Comparison of ENCODE assay signal across 19 cellular contexts in the genomic region with DNA sequence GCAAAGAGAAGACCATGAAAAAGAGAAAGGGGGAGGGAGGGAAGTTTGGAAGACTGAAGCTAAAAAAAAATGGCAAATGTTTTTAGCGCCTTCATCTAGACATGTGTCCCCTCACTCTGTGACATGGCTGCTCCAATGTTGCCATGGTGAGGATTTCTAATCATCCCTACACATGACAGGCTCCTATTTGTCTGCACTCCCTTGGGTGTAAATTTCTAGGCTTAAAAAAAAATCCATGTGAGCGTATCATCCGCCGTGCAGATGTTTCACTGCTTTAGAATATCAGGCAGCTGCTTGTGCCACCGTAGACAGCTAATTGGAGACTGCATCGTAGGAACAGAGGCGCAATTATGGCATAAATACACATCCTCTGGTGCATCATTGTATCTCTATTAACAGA.
DNase-seq lines count a peak whose midpoint lies in the region; ATAC-seq and TF ChIP-seq lines count a peak whose summit lies in the region.
"Had no signal": no experiment of that assay in that cellular context is flagged by ENCODE, and none has a peak within 500 bp of the region (broad histone marks: within the 10 kb centered on the region; RNA-seq: fewer than 3 reads in every experiment).

No MANE protein-coding gene starts in this region.

- H3K4me2 ChIP-seq in neural progenitor cell: no peak overlapping the region
- H3K4me2 ChIP-seq: SK-N-SH had no signal

- H3K9me3 ChIP-seq in neural progenitor cell (ENCODE audit: low read depth): no peaks in the 10 kb centered on the region
- no peaks in the 10 kb centered on the region for H3K9me3 ChIP-seq in aorta (ENCODE audit: control insufficient read depth, low read length)
- H3K9me3 ChIP-seq: Peyer's patch, SK-N-SH had no signal

- ATAC-seq in aorta (ENCODE audit: low FRiP score) (no peak), GM19328 (IDR thresholded peaks at IDR 0.05; ENCODE audit: unreplicated experiment) (no peak)

- peaks cover 5% of the 10 kb centered on the region for H3K9me3 Mint-ChIP-seq in neural progenitor cell

- intact Hi-C loops in aorta (cut with DNase I): no loop called here

- H3K36me3 Mint-ChIP-seq in neural progenitor cell: peaks cover 5% of the 10 kb centered on the region

- peak overlapping the region; percentile 94 for H3K27ac Mint-ChIP-seq in neural progenitor cell
- H3K27ac Mint-ChIP-seq: HFFc6 had no signal

- no peaks in the 10 kb centered on the region for H3K79me2 ChIP-seq in neural progenitor cell (ENCODE audit: low read depth)

- no peak overlapping the region for H2AFZ ChIP-seq in neural progenitor cell (replicated peaks)

- no peak overlapping the region for H3K9ac ChIP-seq in neural progenitor cell
- H3K9ac ChIP-seq: SK-N-SH had no signal

- peak overlapping the region; percentile 70 for H3K4me3 Mint-ChIP-seq in neural progenitor cell
- H3K4me3 Mint-ChIP-seq: HFFc6 had no signal

- peaks cover 92% of the 10 kb centered on the region for H3K4me1 Mint-ChIP-seq in neural progenitor cell

- no peak overlapping the region for H3K4me3 ChIP-seq in neural progenitor cell
- no peak overlapping the region for H3K4me3 ChIP-seq in aorta (ENCODE audit: low read length in 2 of 2)
- H3K4me3 ChIP-seq: Peyer's patch had no signal

- H3K27me3 ChIP-seq in neural progenitor cell: no peaks in the 10 kb centered on the region
- peaks cover 0 to 1% of the 10 kb centered on the region in 2 donors for H3K27me3 ChIP-seq in aorta (ENCODE audit: control insufficient read depth in 1 of 2, insufficient read depth in 2 of 2, low read length in 1 of 2)
- H3K27me3 ChIP-seq: Peyer's patch had no signal

- no peaks in the 10 kb centered on the region for H4K20me1 ChIP-seq in neural progenitor cell (ENCODE audit: low read depth)

- 51 to 53% methylated on average over 7 of the region's 7 CpGs for WGBS in aorta, 2 donors

- no peak for TF ChIP-seq CTCF in neural progenitor cell (IDR thresholded peaks at IDR 0.05)

- no peaks in the 10 kb centered on the region for H3K36me3 ChIP-seq in neural progenitor cell
- H3K36me3 ChIP-seq in aorta (ENCODE audit: control insufficient read depth in 1 of 2, insufficient read depth in 2 of 2, low read length in 1 of 2): no peaks in the 10 kb centered on the region
- H3K36me3 ChIP-seq: Peyer's patch had no signal

- H3K27ac ChIP-seq in neural progenitor cell (no peak overlapping the region), aorta (ENCODE audit: low read depth in 1 of 2, low read length in 2 of 2) (no peak overlapping the region)
- H3K27ac ChIP-seq: C4-2B, Peyer's patch had no signal

- peaks cover 91% of the 10 kb centered on the region for H3K4me1 ChIP-seq in neural progenitor cell
- no peaks in the 10 kb centered on the region for H3K4me1 ChIP-seq in aorta (ENCODE audit: control insufficient read depth in 1 of 2, insufficient read depth in 2 of 2, low read length in 2 of 2)
- H3K4me1 ChIP-seq: Peyer's patch had no signal

- H3F3A ChIP-seq in neural progenitor cell (ENCODE audit: low read depth): peaks cover 36% of the 10 kb centered on the region

- H3K27me3 Mint-ChIP-seq in neural progenitor cell (ENCODE audit: insufficient read depth, low read depth): peaks cover 2% of the 10 kb centered on the region

- peak in 2 of 3 experiments; percentile 63 to 90 for DNase-seq in NCI-H1417 (lab: John Stamatoyannopoulos, UW)
- DNase-seq in NCI-H1417 treated with DMSO at 0.1 percent for 48 hours (lab: John Stamatoyannopoulos, UW): no peak
- peak; percentile 86 for DNase-seq in NCI-H1105 treated with DMSO at 0.1 percent for 48 hours (lab: John Stamatoyannopoulos, UW)
- DNase-seq in NCI-H748 treated with DMSO at 0.1 percent for 48 hours (lab: John Stamatoyannopoulos, UW): peak; percentile 97
- DNase-seq in neural progenitor cell (ENCODE audit: low spot score): no peak
- DNase-seq in aorta: no peak
- no peak for DNase-seq in stimulated activated CD4-positive, alpha-beta T cell treated with anti-CD3 and anti-CD28 coated beads, Interleukin-1b, Interleukin-23, amount 100 ng/mL, for 48 hours
- DNase-seq: 8988T, DMS79 treated with DMSO at 0.1 percent for 48 hours, HFFc6, IMR-90, Kasumi-1, NCI-H1694, Peyer's patch, Right ventricle myocardium superior, SK-N-SH, T-helper 1 cell had no signal

Comparison
In these comparisons a context has a peak if more than half of its experiments do, and no peak if none do; other contexts are left out.
1. DNase-seq: peak in NCI-H1417 (2 of 3), NCI-H1105 treated with DMSO at 0.1 percent for 48 hours (single experiment) and NCI-H748 treated with DMSO at 0.1 percent for 48 hours (single experiment); none in NCI-H1417 treated with DMSO at 0.1 percent for 48 hours (single experiment), neural progenitor cell (single experiment), aorta (0 of 2) and stimulated activated CD4-positive, alpha-beta T cell treated with anti-CD3 and anti-CD28 coated beads, Interleukin-1b, Interleukin-23, amount 100 ng/mL, for 48 hours (single experiment).